ENCODE assay signal across 10 cellular contexts in the genomic region with DNA sequence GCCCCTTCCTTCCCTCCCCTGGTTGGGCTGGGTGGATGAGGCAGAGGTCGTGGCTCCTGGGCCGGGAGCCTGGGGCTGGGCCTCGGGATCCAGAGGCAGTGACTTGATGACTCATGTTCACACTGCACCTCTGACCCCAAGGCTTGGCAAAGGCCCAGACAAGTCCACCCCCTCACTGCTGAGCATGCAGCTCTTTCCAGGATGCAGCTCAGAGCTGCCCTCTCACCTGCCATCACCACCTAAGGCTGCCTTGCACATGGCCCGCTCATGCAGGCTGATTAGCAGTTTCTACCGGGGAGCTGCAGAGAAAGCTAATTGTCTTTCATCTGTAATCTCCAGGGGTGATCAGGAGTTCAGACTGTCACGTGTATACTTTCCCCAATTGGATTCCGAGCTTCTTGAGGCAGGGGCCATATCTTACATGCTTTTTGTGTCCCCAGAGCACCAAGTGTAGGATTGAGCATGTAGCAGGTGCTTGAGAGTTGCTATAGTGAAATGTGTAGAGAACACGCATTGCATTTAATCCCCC.
DNase-seq lines count a peak whose midpoint lies in the region; ATAC-seq and TF ChIP-seq lines count a peak whose summit lies in the region.
"Had no signal": no experiment of that assay in that cellular context is flagged by ENCODE, and none has a peak within 500 bp of the region (broad histone marks: within the 10 kb centered on the region; RNA-seq: fewer than 3 reads in every experiment).

No MANE protein-coding gene starts in this region.

- no peak overlapping the region for H4K5ac ChIP-seq in mesendoderm (ENCODE audit: low read length)

- DNase-seq in Calu3, result peak; percentile 89
- peak; percentile 32 for DNase-seq in HuH-7 (ENCODE audit: low spot score)
- peak; percentile 59 for DNase-seq in mesendoderm
- no peak for DNase-seq in activated CD4-positive, alpha-beta T cell treated with anti-CD3 and anti-CD28 coated beads, Interleukin-2, amount 50 U/mL, for 48 hours
- no peak for DNase-seq in DMS79 (lab: John Stamatoyannopoulos, UW)
- DNase-seq in GM03348 (ENCODE audit: low spot score), result no peak
- DNase-seq: tibial artery had no signal

- H3K27ac Mint-ChIP-seq in Calu3 (ENCODE audit: unreplicated experiment) (no peak overlapping the region), brain (peak overlapping the region in 4 of 5 experiments; percentile 16 to 95 (median 94))

- intact Hi-C loops in Calu3 (cut with micrococcal nuclease; ENCODE audit: unreplicated experiment), result loop anchor here (10.0 kb wide), 1 partner anchor 71 kb away; no protein-coding TSS in a partner anchor

- no peak overlapping the region for H3K27ac ChIP-seq in mesendoderm (ENCODE audit: low read depth, low read length)
- H3K27ac ChIP-seq: HL-60, tibial artery had no signal

- H3K9me3 Mint-ChIP-seq in Calu3 (ENCODE audit: low read depth, unreplicated experiment) (no peaks in the 10 kb centered on the region), brain (no peaks in the 10 kb centered on the region)

- CTCF ChIA-PET in Calu3 (lab: Charles Lee), result interaction anchor here (0.6 to 1.8 kb wide), 12 partner anchors 8 to 720 kb away, joined by 3 to 19 read pairs (median 4); no protein-coding TSS in a partner anchor

- no peak overlapping the region for H2BK15ac ChIP-seq in mesendoderm (replicated peaks; ENCODE audit: low read depth)

- H3K4me1 ChIP-seq in mesendoderm (ENCODE audit: control insufficient read depth, low read depth, low read length), result peaks cover 2% of the 10 kb centered on the region
- H3K4me1 ChIP-seq: tibial artery had no signal

- H3K79me2 ChIP-seq in mesendoderm (ENCODE audit: control insufficient read depth, insufficient read depth, low read length), result no peaks in the 10 kb centered on the region

- no TSS peak for BruUV-seq in Calu3 (replicated peaks; lab: Mats Ljungman, UMichigan)

- H4K8ac ChIP-seq in mesendoderm (ENCODE audit: low read depth, low read length), result no peak overlapping the region

- no peak overlapping the region for H2BK120ac ChIP-seq in mesendoderm (ENCODE audit: low read depth, low read length)

- H3K4me1 Mint-ChIP-seq in Calu3 (ENCODE audit: low read depth, unreplicated experiment) (peaks cover 42% of the 10 kb centered on the region), brain (peaks cover 69% of the 10 kb centered on the region)

- H3K9ac ChIP-seq in mesendoderm (ENCODE audit: low read length), result no peak overlapping the region

- no peak overlapping the region for H3K23ac ChIP-seq in mesendoderm (ENCODE audit: low read length)

- TF ChIP-seq CTCF in Calu3 (IDR thresholded peaks at IDR 0.05; ENCODE audit: unreplicated experiment) (no peak), brain (conservative IDR thresholded peaks at IDR 0.05) (no peak)

- H3K36me3 Mint-ChIP-seq in Calu3 (ENCODE audit: insufficient read depth, unreplicated experiment), result no peaks in the 10 kb centered on the region
- H3K36me3 Mint-ChIP-seq in brain, result peaks cover 4% of the 10 kb centered on the region

- H3K4me2 ChIP-seq in mesendoderm (ENCODE audit: low read length), result no peak overlapping the region

- no CpG with 5 or more reads among the region's 8 CpGs for WGBS in mesendoderm (ENCODE audit: extremely low coverage, insufficient coverage, low lambda C conversion rate)

- no peak overlapping the region for H3K4ac ChIP-seq in mesendoderm (ENCODE audit: low read depth, low read length)

- no peak overlapping the region for H3K4me3 ChIP-seq in mesendoderm (ENCODE audit: low read length)
- H3K4me3 ChIP-seq: tibial artery had no signal

- H3K79me1 ChIP-seq in mesendoderm (ENCODE audit: low read length), result no peaks in the 10 kb centered on the region

- H2BK5ac ChIP-seq in mesendoderm (ENCODE audit: low read length), result no peak overlapping the region

- H3K27me3 Mint-ChIP-seq in Calu3 (ENCODE audit: unreplicated experiment), result peaks cover 36% of the 10 kb centered on the region
- no peaks in the 10 kb centered on the region for H3K27me3 Mint-ChIP-seq in brain

- no peaks in the 10 kb centered on the region for H3K27me3 ChIP-seq in mesendoderm (ENCODE audit: insufficient read depth, low read length, poor library complexity)

- H3K4me3 Mint-ChIP-seq in Calu3 (ENCODE audit: low read depth, unreplicated experiment) (no peak overlapping the region), brain (peak overlapping the region in 1 of 5 experiments; percentile 45)

- ATAC-seq in GM19455 (IDR thresholded peaks at IDR 0.05; ENCODE audit: unreplicated experiment), result no peak

- no peak overlapping the region for H3K18ac ChIP-seq in mesendoderm (ENCODE audit: low read length)

- H3K36me3 ChIP-seq in mesendoderm (ENCODE audit: control insufficient read depth, insufficient read depth, low read length), result no peaks in the 10 kb centered on the region
- H3K36me3 ChIP-seq: tibial artery had no signal

- no peak overlapping the region for H3K56ac ChIP-seq in mesendoderm (ENCODE audit: low read length)

- H2AK5ac ChIP-seq in mesendoderm (ENCODE audit: low read length), result no peak overlapping the region

Comparison
In these comparisons a context has a peak if more than half of its experiments do, and no peak if none do; other contexts are left out.
1. DNase-seq: peak in Calu3 (single experiment), HuH-7 (single experiment) and mesendoderm (single experiment); none in activated CD4-positive, alpha-beta T cell treated with anti-CD3 and anti-CD28 coated beads, Interleukin-2, amount 50 U/mL, for 48 hours (0 of 2), DMS79 (single experiment) and GM03348 (single experiment).